Comparison of ENCODE assay signal across 20 cellular contexts in genomic region chr2:59963157-59963556, GRCh38.
DNase-seq lines count a peak whose midpoint lies in the region; ATAC-seq, FAIRE-seq and TF ChIP-seq lines count a peak whose summit lies in the region.
"Had no signal": no experiment of that assay in that cellular context is flagged by ENCODE, and none has a peak within 500 bp of the region (broad histone marks: within the 10 kb centered on the region; RNA-seq: fewer than 3 reads in every experiment).

No MANE protein-coding gene starts in this region.

- no peak for DNase-seq in HepG2 (ENCODE audit: low spot score)
- no peak for DNase-seq in neuronal stem cell (ENCODE audit: low spot score)
- peak; percentile 4 for DNase-seq in renal cortical epithelial cell (ENCODE audit: low read depth)
- no peak for DNase-seq in H54 (ENCODE audit: insufficient read length, low spot score)
- DNase-seq in NCI-H748 treated with DMSO at 0.1 percent for 48 hours (lab: John Stamatoyannopoulos, UW), result no peak
- DNase-seq: Caco-2; CD4-positive, CD25-positive, alpha-beta regulatory T cell; CD8-positive, alpha-beta T cell; DMS153; DND-41; H9; HFFc6 had no signal

- no peak overlapping the region for H2AK5ac ChIP-seq in neuronal stem cell (ENCODE audit: low read depth, low read length)

- H3K4me2 ChIP-seq in HepG2 (ENCODE audit: low read depth, low read length) (no peak overlapping the region), neuronal stem cell (ENCODE audit: insufficient read depth, low read length, poor library complexity, severe bottlenecking) (no peak overlapping the region)
- H3K4me2 ChIP-seq: BLaER1 had no signal

- no peak for ATAC-seq in HepG2
- ATAC-seq: CD8-positive, alpha-beta T cell had no signal

- no peak overlapping the region for H2BK12ac ChIP-seq in neuronal stem cell (ENCODE audit: low read length)

- CTCF ChIA-PET in HepG2 (lab: Yijun Ruan, JAX; ENCODE audit: low intra/inter-chr PET ratio, low total read pairs), result no interaction called here

- no peak overlapping the region for H2BK15ac ChIP-seq in neuronal stem cell (ENCODE audit: low read length)

- POLR2A ChIA-PET in HepG2 (lab: Yijun Ruan, JAX), result no interaction called here

- H3K27me3 ChIP-seq in liver (ENCODE audit: control insufficient read depth in 4 of 4, insufficient read depth in 4 of 4, low read length in 3 of 4) (no peaks in the 10 kb centered on the region), HepG2 (ENCODE audit: control insufficient read depth in 1 of 2, insufficient read depth in 2 of 2, low read length in 2 of 2) (no peaks in the 10 kb centered on the region), neuronal stem cell (ENCODE audit: control insufficient read depth in 3 of 3, insufficient read depth in 3 of 3, low read depth in 1 of 3, low read length in 3 of 3) (no peaks in the 10 kb centered on the region)
- H3K27me3 ChIP-seq: BLaER1 had no signal

- no TSS peak for BruUV-seq in HepG2 (replicated peaks; lab: Mats Ljungman, UMichigan)

- H3K9me3 ChIP-seq in liver (ENCODE audit: control insufficient read depth in 4 of 4, low read length in 3 of 4) (no peaks in the 10 kb centered on the region), HepG2 (ENCODE audit: low read length) (no peaks in the 10 kb centered on the region), neuronal stem cell (replicated peaks in 1 of 2; ENCODE audit: control insufficient read depth in 2 of 2, insufficient read depth in 1 of 2, low read depth in 1 of 2, low read length in 2 of 2) (no peaks in the 10 kb centered on the region)
- H3K9me3 ChIP-seq: BLaER1, Caco-2 had no signal

- no peaks in the 10 kb centered on the region for H4K20me1 ChIP-seq in HepG2 (ENCODE audit: insufficient read depth, low read length)
- H4K20me1 ChIP-seq: BLaER1 had no signal

- H3K4me1 ChIP-seq in liver (ENCODE audit: control insufficient read depth in 4 of 4, insufficient read depth in 4 of 4, low read length in 3 of 4) (peaks cover 3 to 19% (median 16%) of the 10 kb centered on the region in 4 donors), HepG2 (ENCODE audit: insufficient read depth, low read length) (no peaks in the 10 kb centered on the region), neuronal stem cell (ENCODE audit: control insufficient read depth in 2 of 2, insufficient read depth in 1 of 2, low read depth in 1 of 2, low read length in 2 of 2) (no peaks in the 10 kb centered on the region)
- H3K4me1 ChIP-seq: BLaER1, Caco-2 had no signal

- peak; percentile 24 to 30 for TF ChIP-seq RAD21 in liver (IDR thresholded peaks at IDR 0.05)
- no peak for TF ChIP-seq RAD21 in HepG2 (CRISPR knock-in tag; IDR thresholded peaks at IDR 0.05)

- no peaks in the 10 kb centered on the region for H3K79me1 ChIP-seq in neuronal stem cell (ENCODE audit: low read depth, low read length)

- H3K9ac ChIP-seq in liver (ENCODE audit: low read depth in 1 of 2, low read length in 2 of 2) (no peak overlapping the region), HepG2 (ENCODE audit: insufficient read depth, low read depth, low read length) (no peak overlapping the region), neuronal stem cell (ENCODE audit: low read depth, low read length, poor library complexity) (no peak overlapping the region)
- H3K9ac ChIP-seq: BLaER1 had no signal

- H4K91ac ChIP-seq in neuronal stem cell (ENCODE audit: low read depth, low read length, poor library complexity), result no peak overlapping the region

- TF ChIP-seq POLR2A in HepG2 (IDR thresholded peaks at IDR 0.05; ENCODE audit: insufficient read depth in 1 of 2, low read depth in 2 of 2, low read length in 2 of 2), result no peak
- no peak for TF ChIP-seq POLR2A in H54 (IDR thresholded peaks at IDR 0.05; ENCODE audit: low read depth, low read length)

- H4K8ac ChIP-seq in neuronal stem cell (ENCODE audit: low read depth, low read length), result no peak overlapping the region

- no peaks in the 10 kb centered on the region for H3K79me2 ChIP-seq in HepG2 (ENCODE audit: insufficient read depth, low read length)

- peak overlapping the region; percentile 48 for H3K18ac ChIP-seq in neuronal stem cell (ENCODE audit: low read length)

- no peak overlapping the region for H2BK5ac ChIP-seq in neuronal stem cell (ENCODE audit: low read length)

- H2AFZ ChIP-seq in HepG2 (ENCODE audit: low read length) (no peak overlapping the region), neuronal stem cell (ENCODE audit: low read length) (no peak overlapping the region)

- intact Hi-C loops in HepG2 (cut with micrococcal nuclease; ENCODE audit: unreplicated experiment), result no loop called here

- peak overlapping the region in 1 of 2 donors; percentile 9 for H3K27ac ChIP-seq in liver (ENCODE audit: low read depth in 1 of 2, low read length in 2 of 2)
- no peak overlapping the region for H3K27ac ChIP-seq in HepG2 (ENCODE audit: extremely low read length, insufficient read depth, low read length)
- H3K27ac ChIP-seq in neuronal stem cell (replicated peaks; ENCODE audit: low read length), result no peak overlapping the region
- H3K27ac ChIP-seq: 22Rv1, BLaER1, C4-2B had no signal

- H3K36me3 ChIP-seq in liver (ENCODE audit: control insufficient read depth in 4 of 4, insufficient read depth in 3 of 4, low read depth in 1 of 4, low read length in 3 of 4), result no peaks in the 10 kb centered on the region
- no peaks in the 10 kb centered on the region for H3K36me3 ChIP-seq in HepG2 (replicated peaks in 1 of 2; ENCODE audit: control insufficient read depth in 1 of 2, insufficient read depth in 2 of 2, low read length in 2 of 2)
- H3K36me3 ChIP-seq in neuronal stem cell (replicated peaks in 1 of 2; ENCODE audit: control insufficient read depth in 2 of 2, insufficient read depth in 2 of 2, low read length in 2 of 2), result no peaks in the 10 kb centered on the region
- H3K36me3 ChIP-seq: BLaER1 had no signal

- no peak overlapping the region for H3K14ac ChIP-seq in neuronal stem cell (ENCODE audit: low read length)

- in situ Hi-C loops in HepG2 (cut with HindIII; ENCODE audit: extremely low pct_ligation_motif_present, low pct_unique_long_range_greater_than_20kb), result no loop called here

- TF ChIP-seq EP300 in HepG2 (IDR thresholded peaks at IDR 0.05; ENCODE audit: low read depth in 2 of 2, low read length in 2 of 2), result no peak
- no peak for TF ChIP-seq EP300 in HepG2 (CRISPR knock-in tag; IDR thresholded peaks at IDR 0.05; ENCODE audit: borderline replicate concordance)

- FAIRE-seq in HepG2 (lab: Jason Lieb, UNC) (no peak), H54 (lab: Jason Lieb, UNC) (no peak)
- FAIRE-seq: A204.1, G401.6, GM12892, H1 had no signal

- no peak overlapping the region for H2BK120ac ChIP-seq in neuronal stem cell (ENCODE audit: low read depth, low read length)

- H3K4me3 ChIP-seq in liver (ENCODE audit: low read depth in 1 of 3, low read length in 3 of 3) (no peak overlapping the region), HepG2 (replicated peaks in 1 of 3; ENCODE audit: insufficient read depth in 1 of 3, low read depth in 2 of 3, low read length in 3 of 3) (no peak overlapping the region), neuronal stem cell (ENCODE audit: low read length in 2 of 2) (no peak overlapping the region)
- H3K4me3 ChIP-seq: BLaER1 had no signal

- H3K4ac ChIP-seq in neuronal stem cell (ENCODE audit: low read length), result no peak overlapping the region

- no peak for TF ChIP-seq CTCF in liver (IDR thresholded peaks at IDR 0.05; ENCODE audit: low read depth, low read length, missing input control)
- TF ChIP-seq CTCF in HepG2 (CRISPR knock-in tag; IDR thresholded peaks at IDR 0.05), result no peak

- H3K23ac ChIP-seq in neuronal stem cell (ENCODE audit: low read depth, low read length, poor library complexity), result no peak overlapping the region

TF ChIP-seq in liver, 16 proteins besides CTCF, POLR2A, EP300 and RAD21:
- peak; percentile 16 to 53 for TF ChIP-seq HNF4A (conservative IDR thresholded peaks at IDR 0.05)
- TF ChIP-seq SP1 (IDR thresholded peaks at IDR 0.05), result peak; percentile 28
- peak; percentile 50 to 51 for TF ChIP-seq RXRA (IDR thresholded peaks at IDR 0.05)
- no peak for TF ChIP-seq FOXA1 (IDR thresholded peaks at IDR 0.05)

TF ChIP-seq in HepG2, 621 proteins besides CTCF, POLR2A, EP300 and RAD21 (continues in another document):
- TF ChIP-seq, protein P1, sequence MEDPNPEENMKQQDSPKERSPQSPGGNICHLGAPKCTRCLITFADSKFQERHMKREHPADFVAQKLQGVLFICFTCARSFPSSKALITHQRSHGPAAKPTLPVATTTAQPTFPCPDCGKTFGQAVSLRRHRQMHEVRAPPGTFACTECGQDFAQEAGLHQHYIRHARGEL (CRISPR knock-in tag; IDR thresholded peaks at IDR 0.05), result no peak
- TF ChIP-seq ZBTB7A (CRISPR knock-in tag; IDR thresholded peaks at IDR 0.05) (no peak), RXRB (CRISPR knock-in tag; IDR thresholded peaks at IDR 0.05; ENCODE audit: borderline replicate concordance) (no peak), SNAI1 (CRISPR knock-in tag; IDR thresholded peaks at IDR 0.05; ENCODE audit: borderline replicate concordance) (no peak), ZNF639 (CRISPR knock-in tag; conservative IDR thresholded peaks at IDR 0.05) (no peak)
